16 cellular contexts compared by ENCODE assay signal in the genomic region with DNA sequence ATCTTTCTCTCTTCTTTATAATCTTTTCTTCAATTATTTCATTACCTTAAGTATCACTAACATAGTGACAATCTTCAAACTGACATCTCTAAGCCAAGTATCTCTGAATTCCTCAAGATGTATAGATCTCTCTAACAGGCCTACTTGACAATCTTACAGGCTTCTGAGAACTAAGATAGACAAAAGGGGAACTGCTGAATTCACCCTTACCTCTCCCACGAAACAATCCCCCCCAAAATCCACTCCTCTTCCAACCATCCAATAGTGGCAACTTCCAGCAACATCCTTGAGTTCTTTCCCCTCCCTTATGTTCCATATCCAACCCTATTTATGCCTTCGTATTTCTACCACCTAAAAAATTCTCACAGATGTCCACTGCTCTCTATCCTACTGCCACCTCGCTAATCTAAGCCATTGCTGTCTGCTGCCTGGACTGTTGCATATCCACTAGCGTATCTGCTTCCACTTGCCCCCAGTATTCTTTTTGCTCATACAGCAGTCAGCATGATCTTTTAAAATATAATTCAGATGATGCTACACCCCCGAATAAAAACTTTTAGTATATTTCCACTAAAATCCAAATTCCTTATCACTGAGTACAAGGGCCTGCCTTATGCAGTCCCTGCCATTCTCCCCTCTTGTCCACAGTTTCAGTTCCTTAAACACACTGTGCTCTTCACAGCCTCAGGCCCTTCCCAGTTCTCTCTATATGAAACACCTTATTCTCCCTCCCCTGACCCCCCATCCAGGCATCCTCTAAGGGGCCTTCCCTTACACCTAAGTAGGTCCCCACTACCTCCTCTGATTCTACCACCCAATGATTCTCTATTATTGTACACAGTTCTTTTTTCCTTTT. TPM values are rescaled to one million over a fixed set of nuclear protein-coding genes. Genes with fewer than 3 reads are reported as not detected.
A peak's percentile ranks its signal among the peaks of the same experiment; 100 is the strongest.
DNase-seq lines count a peak whose midpoint lies in the region; ATAC-seq and TF ChIP-seq lines count a peak whose summit lies in the region.
"Had no signal": no experiment of that assay in that cellular context is flagged by ENCODE, and none has a peak within 500 bp of the region (broad histone marks: within the 10 kb centered on the region; RNA-seq: fewer than 3 reads in every experiment).

No MANE protein-coding gene starts in this region.

- H3K27ac Mint-ChIP-seq in stimulated activated naive B cell treated with anti-CD40 and anti-IgM and Interleukin-4, amounts not matched to agents 10 μg/mL and 1 μg/mL and 100 μg/mL, for 72 hours, result peak overlapping the region; percentile 1
- H3K27ac Mint-ChIP-seq: activated CD8-positive, alpha-beta T cell treated with anti-CD3 and anti-CD28 coated beads for 36 hours had no signal

- intact Hi-C loops in Right ventricle myocardium inferior (cut with DNase I) (no loop called here), left ventricle myocardium inferior (cut with micrococcal nuclease) (no loop called here), body of pancreas (cut with DNase I) (loop anchor here (10.0 kb wide), 1 partner anchor 165 kb away; no protein-coding TSS in a partner anchor)

- TF ChIP-seq CTCF in left ventricle myocardium inferior (IDR thresholded peaks at IDR 0.05; ENCODE audit: borderline replicate concordance), result no peak
- TF ChIP-seq CTCF in SK-N-SH (IDR thresholded peaks at IDR 0.05), result no peak
- no peak for TF ChIP-seq CTCF in body of pancreas (IDR thresholded peaks at IDR 0.05)

- H3K9ac ChIP-seq in SK-N-SH, result no peak overlapping the region

- POLR2A ChIA-PET in SK-N-SH (lab: Yijun Ruan, JAX), result no interaction called here

- no peak overlapping the region for H3K4me2 ChIP-seq in SK-N-SH

- no peak overlapping the region for H3K4me3 ChIP-seq in left ventricle myocardium inferior
- H3K4me3 ChIP-seq in SK-N-SH (ENCODE audit: low read depth in 2 of 2, low read length in 1 of 2), result no peak overlapping the region
- no peak overlapping the region for H3K4me3 ChIP-seq in body of pancreas
- H3K4me3 ChIP-seq: ovary had no signal

- CTCF ChIA-PET in SK-N-SH (lab: Yijun Ruan, JAX), result no interaction called here

- H3K4me1 ChIP-seq in left ventricle myocardium inferior (peaks cover 63% of the 10 kb centered on the region), SK-N-SH (ENCODE audit: control insufficient read depth in 1 of 2, insufficient read depth in 2 of 2, low read depth in 1 of 2, low read length in 1 of 2) (peaks cover 0 to 13% of the 10 kb centered on the region in 2 experiments; a peak in 2 of 4 replicates), body of pancreas (peaks cover 19% of the 10 kb centered on the region)

- peaks cover 27 to 61% of the 10 kb centered on the region in 2 donors for H3K4me1 Mint-ChIP-seq in stimulated activated naive B cell treated with anti-CD40 and anti-IgM and Interleukin-4, amounts not matched to agents 10 μg/mL and 1 μg/mL and 100 μg/mL, for 72 hours

- H3K9me3 Mint-ChIP-seq in stimulated activated naive B cell treated with anti-CD40 and anti-IgM and Interleukin-4, amounts not matched to agents 10 μg/mL and 1 μg/mL and 100 μg/mL, for 72 hours, result no peaks in the 10 kb centered on the region
- H3K9me3 Mint-ChIP-seq: activated CD8-positive, alpha-beta T cell treated with anti-CD3 and anti-CD28 coated beads for 36 hours had no signal

- no peaks in the 10 kb centered on the region for H3K9me2 ChIP-seq in SK-N-SH

- H3K4me3 Mint-ChIP-seq in stimulated activated naive B cell treated with anti-CD40 and anti-IgM and Interleukin-4, amounts not matched to agents 10 μg/mL and 1 μg/mL and 100 μg/mL, for 72 hours, result no peak overlapping the region
- H3K4me3 Mint-ChIP-seq: activated CD8-positive, alpha-beta T cell treated with anti-CD3 and anti-CD28 coated beads for 36 hours had no signal

- H3K36me3 Mint-ChIP-seq in stimulated activated naive B cell treated with anti-CD40 and anti-IgM and Interleukin-4, amounts not matched to agents 10 μg/mL and 1 μg/mL and 100 μg/mL, for 72 hours, result peaks cover 7% of the 10 kb centered on the region in 2 donors

- no peak for TF ChIP-seq RAD21 in SK-N-SH (IDR thresholded peaks at IDR 0.05; ENCODE audit: low read length)

- no peak overlapping the region for H2AFZ ChIP-seq in SK-N-SH (ENCODE audit: low read depth)

- TF ChIP-seq POLR2A in body of pancreas (IDR thresholded peaks at IDR 0.05), result no peak

- DNase-seq in Right ventricle myocardium inferior (ENCODE audit: missing footprints), result no peak
- DNase-seq in left ventricle myocardium inferior, result no peak
- no peak for DNase-seq in SK-N-SH
- DNase-seq in stimulated activated naive B cell treated with anti-CD40 and anti-IgM and Interleukin-4, amounts not matched to agents 10 μg/mL and 1 μg/mL and 100 μg/mL, for 72 hours, result peak; percentile 8
- DNase-seq in body of pancreas, result no peak
- DNase-seq: activated CD8-positive, alpha-beta T cell treated with anti-CD3 and anti-CD28 coated beads for 36 hours; activated gamma-delta T cell; central memory CD4-positive, alpha-beta T cell; DMS 273 treated with DMSO at 0.1 percent for 48 hours; NCI-H2107; ovary; T1000 had no signal

- no peak for TF ChIP-seq EP300 in SK-N-SH (IDR thresholded peaks at IDR 0.05; ENCODE audit: borderline replicate concordance in 1 of 2, low read depth in 1 of 2, low read length in 1 of 2)

- H3K79me2 ChIP-seq in SK-N-SH (ENCODE audit: insufficient read depth), result peaks cover 97% of the 10 kb centered on the region

- WGBS in SK-N-SH (ENCODE audit: low lambda C conversion rate), result 86% methylated on average over 5 of the region's 5 CpGs
- WGBS in body of pancreas, 2 donors, result 89 to 90% methylated on average over 5 of the region's 5 CpGs

- H3F3A ChIP-seq in SK-N-SH (replicated peaks; ENCODE audit: insufficient read depth), result peaks cover 7% of the 10 kb centered on the region

- H3K36me3 ChIP-seq in left ventricle myocardium inferior (no peaks in the 10 kb centered on the region), SK-N-SH (replicated peaks in 1 of 2; ENCODE audit: control insufficient read depth in 1 of 2, insufficient read depth in 2 of 2, low read length in 1 of 2) (no peaks in the 10 kb centered on the region), body of pancreas (replicated peaks in 1 of 2; ENCODE audit: insufficient read depth in 1 of 2, low read depth in 2 of 2) (no peaks in the 10 kb centered on the region)
- H3K36me3 ChIP-seq: ovary had no signal

- no peaks in the 10 kb centered on the region for H3K27me3 ChIP-seq in left ventricle myocardium inferior (ENCODE audit: low read depth)
- H3K27me3 ChIP-seq in SK-N-SH (ENCODE audit: insufficient read depth), result no peaks in the 10 kb centered on the region
- no peaks in the 10 kb centered on the region for H3K27me3 ChIP-seq in body of pancreas
- H3K27me3 ChIP-seq: ovary had no signal

- H3K9me3 ChIP-seq in left ventricle myocardium inferior (replicated peaks) (no peaks in the 10 kb centered on the region), SK-N-SH (no peaks in the 10 kb centered on the region), body of pancreas (no peaks in the 10 kb centered on the region)
- H3K9me3 ChIP-seq: ovary had no signal

- ATAC-seq in Right ventricle myocardium inferior (peak; percentile 49), HG03060 (IDR thresholded peaks at IDR 0.05; ENCODE audit: low read depth, unreplicated experiment) (peak; percentile 39), body of pancreas (no peak), GM19452 (IDR thresholded peaks at IDR 0.05; ENCODE audit: unreplicated experiment) (no peak), GM19397 (IDR thresholded peaks at IDR 0.05; ENCODE audit: unreplicated experiment) (no peak)
- ATAC-seq in stimulated activated naive B cell treated with anti-CD40 and anti-IgM and Interleukin-4, amounts not matched to agents 10 μg/mL and 1 μg/mL and 100 μg/mL, for 72 hours (replicated peaks), result peak; percentile 92 to 94
- ATAC-seq: activated CD8-positive, alpha-beta T cell treated with anti-CD3 and anti-CD28 coated beads for 36 hours had no signal

- peaks cover 35% of the 10 kb centered on the region for H4K20me1 ChIP-seq in SK-N-SH (ENCODE audit: insufficient read depth)

- no peaks in the 10 kb centered on the region for H3K27me3 Mint-ChIP-seq in stimulated activated naive B cell treated with anti-CD40 and anti-IgM and Interleukin-4, amounts not matched to agents 10 μg/mL and 1 μg/mL and 100 μg/mL, for 72 hours
- H3K27me3 Mint-ChIP-seq: activated CD8-positive, alpha-beta T cell treated with anti-CD3 and anti-CD28 coated beads for 36 hours had no signal

- H3K27ac ChIP-seq in left ventricle myocardium inferior (replicated peaks) (no peak overlapping the region), SK-N-SH (ENCODE audit: low read depth in 2 of 2, low read length in 1 of 2) (0 out of 4 replicates have a peak overlapping the region, but pooled peaks have one; percentile 4 to 12), body of pancreas (no peak overlapping the region)
- H3K27ac ChIP-seq: epithelial cell of prostate, ovary had no signal

TF ChIP-seq in SK-N-SH, 30 proteins besides CTCF, POLR2A, EP300 and RAD21:
- TF ChIP-seq TAF1 (IDR thresholded peaks at IDR 0.05; ENCODE audit: borderline replicate concordance, low read depth, low read length) (no peak), NRF1 (IDR thresholded peaks at IDR 0.05; ENCODE audit: low read depth, low read length) (no peak), GATA2 (CRISPR knock-in tag; IDR thresholded peaks at IDR 0.05) (no peak), NFIC (IDR thresholded peaks at IDR 0.05; ENCODE audit: borderline replicate concordance) (no peak), ELF1 (IDR thresholded peaks at IDR 0.05) (no peak)
TF ChIP-seq in SK-N-SH: peak in this region for 0.

RNA-seq across cellular contexts. Expression of gene REPS1, which starts 8.0 kb away (rescaled TPM):
- total RNA-seq in Right ventricle myocardium inferior, result 31.1 TPM
- total RNA-seq in left ventricle myocardium inferior, result 30.6 TPM
- polyA plus RNA-seq in SK-N-SH (2012; rRNA removed), result 26.2 and 30.4 TPM in 2 replicates
- polyA plus RNA-seq in SK-N-SH (2012; cell fraction: cytosol; rRNA removed), result 25.6 and 26.3 TPM in 2 replicates
- polyA plus RNA-seq in SK-N-SH (2012; cell fraction: nucleus; rRNA removed), result 30.1 and 47.1 TPM in 2 replicates
- 10 to 100 TPM; 19.5 to 29.0 TPM for total RNA-seq in body of pancreas

RNA-seq across cellular contexts. Expression of gene ABRACL, which starts 48.5 kb away (rescaled TPM):
- total RNA-seq in Right ventricle myocardium inferior (7.9 TPM), left ventricle myocardium inferior (4.3 TPM), body of pancreas (10 to 100 TPM in 1 of 2 donors, 1 to 10 TPM in 1; 1.6 to 11.2 TPM)
- 21.9 and 22.9 TPM in 2 replicates for polyA plus RNA-seq in SK-N-SH (2012; rRNA removed)
- polyA plus RNA-seq in SK-N-SH (2012; cell fraction: cytosol; rRNA removed), result 29.8 and 45.0 TPM in 2 replicates
- 5.2 and 7.5 TPM in 2 replicates for polyA plus RNA-seq in SK-N-SH (2012; cell fraction: nucleus; rRNA removed)

Comparison
In these comparisons a context has a peak if more than half of its experiments do, and no peak if none do; other contexts are left out.
1. ATAC-seq: peak in Right ventricle myocardium inferior (single experiment), HG03060 (single experiment) and stimulated activated naive B cell treated with anti-CD40 and anti-IgM and Interleukin-4, amounts not matched to agents 10 μg/mL and 1 μg/mL and 100 μg/mL, for 72 hours (2 of 2); none in body of pancreas (single experiment), GM19452 (single experiment) and GM19397 (single experiment).
2. H3K27ac ChIP-seq: peak in SK-N-SH (2 of 2); none in left ventricle myocardium inferior (single experiment) and body of pancreas (0 of 4).